Comparison of ENCODE assay signal across 8 cellular contexts in genomic region chr10:73357821-73358220, GRCh38. TPM values are rescaled to one million over a fixed set of nuclear protein-coding genes. Genes with fewer than 3 reads are reported as not detected.
DNase-seq lines count a peak whose midpoint lies in the region; ATAC-seq and TF ChIP-seq lines count a peak whose summit lies in the region.

No MANE protein-coding gene starts in this region.

- CTCF ChIA-PET in RWPE1 (lab: Yijun Ruan, JAX) = interaction anchor here (0.5 to 0.6 kb wide), 2 partner anchors 62 to 117 kb away, joined by 3 read pairs; no protein-coding TSS in a partner anchor

- WGBS in psoas muscle, 3 donors = 32 to 42% (median 40%) methylated on average over 5 of the region's 5 CpGs

- POLR2A ChIA-PET in RWPE1 (lab: Yijun Ruan, JAX; ENCODE audit: low non-redundant PET) = no interaction called here

- no peaks in the 10 kb centered on the region for H3K27me3 ChIP-seq in psoas muscle (ENCODE audit: insufficient read depth in 3 of 3, low read length in 2 of 3)

- TF ChIP-seq CTCF in GM12865 (IDR thresholded peaks at IDR 0.05; ENCODE audit: insufficient read depth, low read depth, low read length, missing control alignments) (no peak), VCaP (conservative IDR thresholded peaks at IDR 0.05) (no peak), fibroblast of pulmonary artery (IDR thresholded peaks at IDR 0.05; ENCODE audit: low read length, missing control alignments) (no peak), psoas muscle (IDR thresholded peaks at IDR 0.05) (no peak), RWPE1 (conservative IDR thresholded peaks at IDR 0.05; ENCODE audit: low read depth) (no peak)

- no peaks in the 10 kb centered on the region for H3K36me3 ChIP-seq in psoas muscle (ENCODE audit: insufficient read depth in 1 of 2, low read depth in 1 of 2)

- peaks cover 13% of the 10 kb centered on the region for H3K4me1 ChIP-seq in psoas muscle

- ATAC-seq in psoas muscle = no peak
- no peak for ATAC-seq in GM18867 (IDR thresholded peaks at IDR 0.05; ENCODE audit: unreplicated experiment)

- intact Hi-C loops in psoas muscle (cut with DNase I) = no loop called here

- H3K4me3 ChIP-seq in GM12865 (ENCODE audit: low read depth, low read length) = peak overlapping the region; percentile 74
- H3K4me3 ChIP-seq in fibroblast of pulmonary artery (replicated peaks; ENCODE audit: low read depth, low read length) = peak overlapping the region; percentile 97
- H3K4me3 ChIP-seq in psoas muscle = peak overlapping the region; percentile 99

- DNase-seq in GM12865 (ENCODE audit: low read depth) (no peak), fibroblast of pulmonary artery (ENCODE audit: low read depth) (no peak), psoas muscle (no peak), NCI-H187 (lab: John Stamatoyannopoulos, UW) (no peak), RWPE1 (ENCODE audit: low spot score) (no peak)
- no peak for DNase-seq in stimulated activated CD4-positive, alpha-beta T cell treated with anti-CD3 and anti-CD28 coated beads, Interleukin-1b, Interleukin-23, amount 100 ng/mL, for 48 hours

- H3K27ac ChIP-seq in VCaP (peak overlapping the region; percentile 75), psoas muscle (no peak overlapping the region), RWPE1 (no peak overlapping the region)

- no peaks in the 10 kb centered on the region for H3K9me3 ChIP-seq in psoas muscle

RNA-seq across cellular contexts. Expression of gene CFAP70, which starts 0.8 kb away (rescaled TPM):
- under 1 TPM; 0.38 to 0.86 (median 0.64) TPM for total RNA-seq in psoas muscle
- under 1 TPM; 0.08 to 0.83 (median 0.30) TPM for polyA plus RNA-seq in psoas muscle

RNA-seq across cellular contexts. Expression of gene ANXA7, which starts 56.0 kb away (rescaled TPM):
- 100 to 1,000 TPM; 134 to 205 (median 161) TPM for total RNA-seq in psoas muscle
- polyA plus RNA-seq in psoas muscle = 100 to 1,000 TPM in 1 of 3 donors, 10 to 100 TPM in 2; 69.0 to 166 (median 99.1) TPM
